Comparison of ENCODE assay signal across 1 cellular context in genomic region chr18:13272411-13272810, GRCh38.
TF ChIP-seq lines count a peak whose summit lies in the region.

No MANE protein-coding gene starts in this region.

TF ChIP-seq in H1, 55 proteins besides CTCF, POLR2A, EP300 and RAD21:
- TF ChIP-seq YY1 (IDR thresholded peaks at IDR 0.05; ENCODE audit: low read depth, low read length), result no peak
- peak; percentile 42; the same call in 1 of the 2 replicates for TF ChIP-seq POLR2AphosphoS5 (IDR thresholded peaks at IDR 0.05; ENCODE audit: low read depth, low read length)
- no peak for TF ChIP-seq SIRT6 (IDR thresholded peaks at IDR 0.05; ENCODE audit: low read length)
- no peak for TF ChIP-seq NANOG (IDR thresholded peaks at IDR 0.05; ENCODE audit: insufficient read depth, low read depth, low read length, poor library complexity, severe bottlenecking)
- TF ChIP-seq SRF (IDR thresholded peaks at IDR 0.05; ENCODE audit: low read depth, low read length), result no peak
